29 cellular contexts compared by ENCODE assay signal in genomic region chr3:49609314-49609713, GRCh38.
"Had no signal": no experiment of that assay in that cellular context is flagged by ENCODE, and none has a peak within 500 bp of the region (broad histone marks: within the 10 kb centered on the region; RNA-seq: fewer than 3 reads in every experiment).

No MANE protein-coding gene starts in this region.

- H3K27me3 Mint-ChIP-seq: activated B cell treated with CpG ODN at 0.5 μM for 24 hours; activated CD8-positive, alpha-beta T cell treated with anti-CD3 and anti-CD28 coated beads for 36 hours; activated naive CD8-positive, alpha-beta T cell; natural killer cell treated with Interleukin-12 subunit alpha and Interleukin-12 subunit beta and Interleukin-15 and Interleukin-18, amount 100 ng/mL, for 72 hours; progenitor cell of endocrine pancreas; stimulated activated naive CD8-positive, alpha-beta T cell treated with anti-CD3 and anti-CD28 coated beads, Interleukin-15, Interleukin-2, amounts not matched to agents 100 ng/mL and 50 ng/mL, for 24 hours had no signal

- H3K4me1 Mint-ChIP-seq: activated B cell treated with CpG ODN at 0.5 μM for 24 hours had no signal

- H3K4me3 ChIP-seq: adrenal gland, body of pancreas, cardiac muscle cell, heart right ventricle, lung, mucosa of descending colon, skin epidermis, suprapubic skin, tibial artery had no signal

- H3K4me1 ChIP-seq: adrenal gland, body of pancreas, tibial artery had no signal

- H3K27ac ChIP-seq: adrenal gland, body of pancreas, cardiac muscle cell, heart right ventricle, suprapubic skin, tibial artery had no signal

- H3K27ac Mint-ChIP-seq: activated B cell treated with CpG ODN at 0.5 μM for 24 hours; activated CD8-positive, alpha-beta T cell treated with anti-CD3 and anti-CD28 coated beads for 36 hours; activated naive CD8-positive, alpha-beta T cell; natural killer cell treated with Interleukin-12 subunit alpha and Interleukin-12 subunit beta and Interleukin-15 and Interleukin-18, amount 100 ng/mL, for 72 hours; progenitor cell of endocrine pancreas; stimulated activated effector memory CD8-positive, alpha-beta T cell treated with anti-CD3 and anti-CD28 coated beads, Interleukin-12 subunit alpha, Interleukin-12 subunit beta, amount 100 ng/mL, for 72 hours; stimulated activated naive CD8-positive, alpha-beta T cell treated with anti-CD3 and anti-CD28 coated beads, Interleukin-15, Interleukin-2, amounts not matched to agents 100 ng/mL and 50 ng/mL, for 24 hours; T-helper 2 cell treated with Interferon-gamma antibody and Interleukin-4, amounts not matched to agents 5 μg/mL and 100 μg/mL, for 36 hours had no signal

- ATAC-seq: activated CD8-positive, alpha-beta T cell treated with anti-CD3 and anti-CD28 coated beads for 36 hours; body of pancreas; mucosa of descending colon; sciatic nerve; stimulated activated effector memory CD8-positive, alpha-beta T cell treated with anti-CD3 and anti-CD28 coated beads, Interleukin-12 subunit alpha, Interleukin-12 subunit beta, amount 100 ng/mL, for 72 hours had no signal

- H3K9me3 Mint-ChIP-seq: natural killer cell treated with Interleukin-12 subunit alpha and Interleukin-12 subunit beta and Interleukin-15 and Interleukin-18, amount 100 ng/mL, for 72 hours; stimulated activated effector memory CD8-positive, alpha-beta T cell treated with anti-CD3 and anti-CD28 coated beads, Interleukin-12 subunit alpha, Interleukin-12 subunit beta, amount 100 ng/mL, for 72 hours; T-helper 2 cell treated with Interferon-gamma antibody and Interleukin-4, amounts not matched to agents 5 μg/mL and 100 μg/mL, for 36 hours had no signal

- H3K27me3 ChIP-seq: adrenal gland, body of pancreas, cardiac muscle cell, heart right ventricle, suprapubic skin, tibial artery had no signal

- H3K36me3 Mint-ChIP-seq: activated naive CD8-positive, alpha-beta T cell; natural killer cell treated with Interleukin-12 subunit alpha and Interleukin-12 subunit beta and Interleukin-15 and Interleukin-18, amount 100 ng/mL, for 72 hours; stimulated activated effector memory CD8-positive, alpha-beta T cell treated with anti-CD3 and anti-CD28 coated beads, Interleukin-12 subunit alpha, Interleukin-12 subunit beta, amount 100 ng/mL, for 72 hours had no signal

- H3K4me3 Mint-ChIP-seq: activated B cell treated with CpG ODN at 0.5 μM for 24 hours; activated CD8-positive, alpha-beta T cell treated with anti-CD3 and anti-CD28 coated beads for 36 hours; activated naive CD8-positive, alpha-beta T cell; natural killer cell treated with Interleukin-12 subunit alpha and Interleukin-12 subunit beta and Interleukin-15 and Interleukin-18, amount 100 ng/mL, for 72 hours; stimulated activated effector memory CD8-positive, alpha-beta T cell treated with anti-CD3 and anti-CD28 coated beads, Interleukin-12 subunit alpha, Interleukin-12 subunit beta, amount 100 ng/mL, for 72 hours; stimulated activated naive CD8-positive, alpha-beta T cell treated with anti-CD3 and anti-CD28 coated beads, Interleukin-15, Interleukin-2, amounts not matched to agents 100 ng/mL and 50 ng/mL, for 24 hours; T-helper 2 cell treated with Interferon-gamma antibody and Interleukin-4, amounts not matched to agents 5 μg/mL and 100 μg/mL, for 36 hours had no signal

- DNase-seq: activated B cell treated with CpG ODN at 0.5 μM for 24 hours; activated CD4-positive, alpha-beta T cell treated with anti-CD3 and anti-CD28 coated beads, Interleukin-2, amount 50 U/mL, for 1 hour; activated CD8-positive, alpha-beta T cell treated with anti-CD3 and anti-CD28 coated beads for 36 hours; activated effector memory CD4-positive, alpha-beta T cell treated with Interleukin-2 at 50 U/mL for 16 hours; activated naive CD4-positive, alpha-beta T cell treated with Interleukin-2 at 50 U/mL for 16 hours; activated T-cell treated with anti-CD3 and anti-CD28 coated beads for 4 hours; aorta; cortex of kidney; foreskin fibroblast; mesendoderm; stimulated activated CD4-positive, alpha-beta T cell treated with anti-CD3 and anti-CD28 coated beads, Interleukin-12 subunit alpha, Interleukin-12 subunit beta, amount 100 ng/mL, for 4 hours; stimulated activated CD4-positive, alpha-beta T cell treated with anti-CD3 and anti-CD28 coated beads, Interleukin-4, amount 100 ng/mL, for 1 hour; T-helper 1 cell had no signal

- H3K36me3 ChIP-seq: adrenal gland, cardiac muscle cell, heart right ventricle, suprapubic skin, tibial artery had no signal
